9 cellular contexts compared by ENCODE assay signal in genomic region chr11:67271212-67271547, GRCh38. TPM values are rescaled to one million over a fixed set of nuclear protein-coding genes. Genes with fewer than 3 reads are reported as not detected.
A peak's percentile ranks its signal among the peaks of the same experiment; 100 is the strongest.
DNase-seq lines count a peak whose midpoint lies in the region; ATAC-seq and TF ChIP-seq lines count a peak whose summit lies in the region.
"Had no signal": no experiment of that assay in that cellular context is flagged by ENCODE, and none has a peak within 500 bp of the region (broad histone marks: within the 10 kb centered on the region; RNA-seq: fewer than 3 reads in every experiment).

No MANE protein-coding gene starts in this region.

- peak overlapping the region; percentile 96 for H3K4me3 Mint-ChIP-seq in activated naive CD4-positive, alpha-beta T cell treated with anti-CD3 and anti-CD28 coated beads, Interleukin-2, amount 10 ng/mL, durations not matched to agents 7 days and 5 days
- peak overlapping the region; percentile 99 for H3K4me3 Mint-ChIP-seq in activated T-helper 17 cell treated with anti-CD3 and anti-CD28 coated beads, Interleukin-2, amount 50 U/mL, for 72 hours
- H3K4me3 Mint-ChIP-seq in memory B cell = peak overlapping the region; percentile 94

- DNase-seq in activated naive CD4-positive, alpha-beta T cell treated with anti-CD3 and anti-CD28 coated beads, Interleukin-2, amount 10 ng/mL, durations not matched to agents 7 days and 5 days = no peak
- DNase-seq in activated naive CD4-positive, alpha-beta T cell treated with Interleukin-2 at 50 U/mL for 16 hours = no peak
- DNase-seq in memory B cell (ENCODE audit: low spot score in 2 of 2) = no peak
- DNase-seq in tibial nerve (ENCODE audit: low spot score in 2 of 2) = no peak
- no peak for DNase-seq in SKM-1 treated with dmso at 0.1 percent for 144 hours (lab: John Stamatoyannopoulos, UW; ENCODE audit: unreplicated experiment)
- no peak for DNase-seq in SW 1271 (lab: John Stamatoyannopoulos, UW)
- DNase-seq in activated CD4-positive, CD25-positive, alpha-beta regulatory T cell (lab: John Stamatoyannopoulos, UW) = no peak

- no peaks in the 10 kb centered on the region for H3K9me3 ChIP-seq in tibial nerve

- no peaks in the 10 kb centered on the region for H3K27me3 ChIP-seq in tibial nerve

- H3K27ac Mint-ChIP-seq in activated naive CD4-positive, alpha-beta T cell treated with anti-CD3 and anti-CD28 coated beads, Interleukin-2, amount 10 ng/mL, durations not matched to agents 7 days and 5 days = peak overlapping the region; percentile 98
- H3K27ac Mint-ChIP-seq in activated T-helper 17 cell treated with anti-CD3 and anti-CD28 coated beads, Interleukin-2, amount 50 U/mL, for 72 hours = peak overlapping the region; percentile 99
- H3K27ac Mint-ChIP-seq in memory B cell = peak overlapping the region; percentile 94

- H3K9me3 Mint-ChIP-seq in activated naive CD4-positive, alpha-beta T cell treated with anti-CD3 and anti-CD28 coated beads, Interleukin-2, amount 10 ng/mL, durations not matched to agents 7 days and 5 days = no peaks in the 10 kb centered on the region
- H3K9me3 Mint-ChIP-seq in activated T-helper 17 cell treated with anti-CD3 and anti-CD28 coated beads, Interleukin-2, amount 50 U/mL, for 72 hours = no peaks in the 10 kb centered on the region
- H3K9me3 Mint-ChIP-seq in memory B cell = no peaks in the 10 kb centered on the region

- TF ChIP-seq EP300 in tibial nerve (IDR thresholded peaks at IDR 0.05) = no peak

- H3K4me3 ChIP-seq in tibial nerve = peak overlapping the region in 2 of 4 donors; percentile 39 to 99

- no peak for TF ChIP-seq POLR2A in tibial nerve (IDR thresholded peaks at IDR 0.05)

- no peak for TF ChIP-seq CTCF in tibial nerve (IDR thresholded peaks at IDR 0.05)

- H3K36me3 Mint-ChIP-seq in activated naive CD4-positive, alpha-beta T cell treated with anti-CD3 and anti-CD28 coated beads, Interleukin-2, amount 10 ng/mL, durations not matched to agents 7 days and 5 days = peaks cover 70% of the 10 kb centered on the region
- peaks cover 85% of the 10 kb centered on the region for H3K36me3 Mint-ChIP-seq in activated T-helper 17 cell treated with anti-CD3 and anti-CD28 coated beads, Interleukin-2, amount 50 U/mL, for 72 hours (ENCODE audit: low read depth)
- peaks cover 29% of the 10 kb centered on the region for H3K36me3 Mint-ChIP-seq in memory B cell

- CTCF ChIA-PET in activated naive CD4-positive, alpha-beta T cell treated with anti-CD3 and anti-CD28 coated beads, Interleukin-2, amount 10 ng/mL, durations not matched to agents 7 days and 5 days (lab: Charles Lee) = interaction anchor here (1.9 to 3.3 kb wide), 3 partner anchors 9 to 80 kb away, joined by 5 to 22 read pairs (median 11); no protein-coding TSS in a partner anchor

- WGBS in tibial nerve, 2 donors = 53 to 67% methylated on average over 6 of the region's 6 CpGs

- no peaks in the 10 kb centered on the region for H3K27me3 Mint-ChIP-seq in activated naive CD4-positive, alpha-beta T cell treated with anti-CD3 and anti-CD28 coated beads, Interleukin-2, amount 10 ng/mL, durations not matched to agents 7 days and 5 days
- no peaks in the 10 kb centered on the region for H3K27me3 Mint-ChIP-seq in activated T-helper 17 cell treated with anti-CD3 and anti-CD28 coated beads, Interleukin-2, amount 50 U/mL, for 72 hours
- H3K27me3 Mint-ChIP-seq in memory B cell = no peaks in the 10 kb centered on the region
- H3K27me3 Mint-ChIP-seq: progenitor cell of endocrine pancreas had no signal

- peaks cover 0 to 10% (median 4%) of the 10 kb centered on the region in 3 donors for H3K36me3 ChIP-seq in tibial nerve

- H3K27ac ChIP-seq in tibial nerve = peak overlapping the region in 3 of 4 donors; percentile 90 to 98 (median 96)

- peaks cover 76% of the 10 kb centered on the region for H3K4me1 Mint-ChIP-seq in activated naive CD4-positive, alpha-beta T cell treated with anti-CD3 and anti-CD28 coated beads, Interleukin-2, amount 10 ng/mL, durations not matched to agents 7 days and 5 days
- H3K4me1 Mint-ChIP-seq in activated T-helper 17 cell treated with anti-CD3 and anti-CD28 coated beads, Interleukin-2, amount 50 U/mL, for 72 hours = peaks cover 28% of the 10 kb centered on the region
- H3K4me1 Mint-ChIP-seq in memory B cell = peaks cover 60% of the 10 kb centered on the region

- H3K4me1 ChIP-seq in tibial nerve = peaks cover 5 to 92% (median 87%) of the 10 kb centered on the region in 4 donors

- ATAC-seq in activated T-helper 17 cell treated with anti-CD3 and anti-CD28 coated beads, Interleukin-2, amount 50 U/mL, for 72 hours (replicated peaks) = no peak
- ATAC-seq in memory B cell (ENCODE audit: low read depth) = no peak

RNA-seq across cellular contexts. Expression of gene GRK2, which starts 4.9 kb away (rescaled TPM):
- total RNA-seq in activated T-helper 17 cell treated with anti-CD3 and anti-CD28 coated beads, Interleukin-2, amount 50 U/mL, for 72 hours = 100 to 1,000 TPM; 197 to 265 TPM
- total RNA-seq in tibial nerve = 100 to 1,000 TPM in 1 of 4 donors, 10 to 100 TPM in 3; 46.0 to 134 (median 65.4) TPM

RNA-seq across cellular contexts. Expression of gene ANKRD13D, which starts 17.9 kb away (rescaled TPM):
- 100 to 1,000 TPM; 102 to 137 TPM for total RNA-seq in activated T-helper 17 cell treated with anti-CD3 and anti-CD28 coated beads, Interleukin-2, amount 50 U/mL, for 72 hours
- total RNA-seq in tibial nerve = 100 to 1,000 TPM in 1 of 4 donors, 10 to 100 TPM in 3; 46.8 to 158 (median 69.5) TPM

RNA-seq across cellular contexts. Expression of gene SSH3, which starts 32.1 kb away (rescaled TPM):
- 10 to 100 TPM; 15.8 to 22.0 TPM for total RNA-seq in activated T-helper 17 cell treated with anti-CD3 and anti-CD28 coated beads, Interleukin-2, amount 50 U/mL, for 72 hours
- 10 to 100 TPM; 28.5 to 51.6 (median 43.1) TPM for total RNA-seq in tibial nerve
